ENCODE assay signal across 13 cellular contexts in the genomic region with DNA sequence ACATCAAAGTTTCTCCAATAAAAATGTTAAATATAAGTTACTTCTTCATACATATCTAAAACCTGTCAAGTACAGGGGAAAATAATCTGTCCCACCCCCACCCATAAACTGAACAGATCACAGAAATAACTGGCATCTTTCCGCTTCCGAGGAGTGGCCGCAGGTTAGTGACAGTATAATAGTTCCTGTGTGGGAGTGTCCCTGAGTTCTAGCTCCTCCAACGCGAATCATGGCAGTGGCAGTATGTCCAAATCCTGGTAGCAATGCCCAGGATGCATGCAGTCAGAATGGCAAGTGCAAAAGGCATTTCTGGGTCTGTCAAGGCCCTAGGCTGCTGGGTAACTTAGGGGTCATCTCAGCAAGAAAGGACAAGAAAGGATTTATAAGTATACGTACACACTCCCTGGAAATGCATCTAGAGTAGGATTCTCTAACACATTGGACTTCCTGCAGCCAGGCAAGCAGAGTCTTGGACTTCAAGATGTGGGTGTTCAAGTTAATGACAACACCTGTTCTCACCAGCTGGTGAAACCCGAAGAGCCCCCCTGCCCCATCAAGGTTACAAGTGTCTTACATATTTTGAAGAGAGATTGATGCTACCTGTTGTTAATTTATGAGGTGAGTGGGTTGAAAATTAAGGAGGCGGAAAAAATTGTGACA.
DNase-seq lines count a peak whose midpoint lies in the region; ATAC-seq, FAIRE-seq and TF ChIP-seq lines count a peak whose summit lies in the region.
"Had no signal": no experiment of that assay in that cellular context is flagged by ENCODE, and none has a peak within 500 bp of the region (broad histone marks: within the 10 kb centered on the region; RNA-seq: fewer than 3 reads in every experiment).

No MANE protein-coding gene starts in this region.

- no peaks in the 10 kb centered on the region for H3K9me3 ChIP-seq in skeletal muscle tissue (ENCODE audit: control insufficient read depth in 3 of 3, low read length in 3 of 3)

- H3K4me1 ChIP-seq in GM23338 (ENCODE audit: insufficient read depth) (peaks cover 19% of the 10 kb centered on the region), skeletal muscle tissue (ENCODE audit: control insufficient read depth in 3 of 3, insufficient read depth in 3 of 3, low read length in 3 of 3) (peaks cover 0 to 11% (median 6%) of the 10 kb centered on the region in 3 donors)

- H3K36me3 Mint-ChIP-seq in GM23338 (ENCODE audit: low read depth): no peaks in the 10 kb centered on the region
- H3K36me3 Mint-ChIP-seq: activated naive CD8-positive, alpha-beta T cell treated with anti-CD3 and anti-CD28 coated beads for 36 hours; CD4-positive, alpha-beta memory T cell had no signal

- H3K4me3 Mint-ChIP-seq in GM23338: no peak overlapping the region
- H3K4me3 Mint-ChIP-seq: activated naive CD8-positive, alpha-beta T cell treated with anti-CD3 and anti-CD28 coated beads for 36 hours; CD4-positive, alpha-beta memory T cell had no signal

- H3K9ac ChIP-seq in skeletal muscle tissue (ENCODE audit: low read depth in 1 of 3, low read length in 3 of 3): no peak overlapping the region

- no peaks in the 10 kb centered on the region for H3K27me3 ChIP-seq in GM23338 (ENCODE audit: insufficient read depth)
- H3K27me3 ChIP-seq in skeletal muscle tissue (ENCODE audit: control insufficient read depth in 3 of 3, insufficient read depth in 3 of 3, low read length in 3 of 3): no peaks in the 10 kb centered on the region

- no peak for ATAC-seq in GM23338
- no peak for ATAC-seq in GM19455 (IDR thresholded peaks at IDR 0.05; ENCODE audit: unreplicated experiment)
- no peak for ATAC-seq in GM19328 (IDR thresholded peaks at IDR 0.05; ENCODE audit: unreplicated experiment)
- no peak for ATAC-seq in HG02571 (IDR thresholded peaks at IDR 0.05; ENCODE audit: unreplicated experiment)

- no peaks in the 10 kb centered on the region for H3F3A ChIP-seq in GM23338 (replicated peaks; ENCODE audit: low read depth)

- H4K20me1 ChIP-seq in GM23338 (replicated peaks; ENCODE audit: insufficient read depth): no peaks in the 10 kb centered on the region

- H3K36me3 ChIP-seq in GM23338 (ENCODE audit: insufficient read depth) (no peaks in the 10 kb centered on the region), skeletal muscle tissue (ENCODE audit: control insufficient read depth in 3 of 3, insufficient read depth in 3 of 3, low read length in 3 of 3) (no peaks in the 10 kb centered on the region)

- no peaks in the 10 kb centered on the region; the same call in 2 of the 3 replicates for H3K9me3 Mint-ChIP-seq in GM23338
- H3K9me3 Mint-ChIP-seq: activated naive CD8-positive, alpha-beta T cell treated with anti-CD3 and anti-CD28 coated beads for 36 hours had no signal

- H3K4me1 Mint-ChIP-seq in GM23338: peaks cover 37% of the 10 kb centered on the region
- H3K4me1 Mint-ChIP-seq: activated naive CD8-positive, alpha-beta T cell treated with anti-CD3 and anti-CD28 coated beads for 36 hours; CD4-positive, alpha-beta memory T cell had no signal

- no peak for FAIRE-seq in RCC 7860 (lab: Jason Lieb, UNC)

- H3K9me2 ChIP-seq in GM23338 (ENCODE audit: insufficient read depth): no peaks in the 10 kb centered on the region

- DNase-seq in GM23338 (ENCODE audit: low spot score): no peak
- peak; percentile 35 for DNase-seq in RCC 7860 (ENCODE audit: low spot score)
- peak; percentile 17 for DNase-seq in fibroblast of the aortic adventitia (ENCODE audit: low read depth)
- no peak for DNase-seq in NOMO-1 treated with DMSO at 0.1 percent for 48 hours (lab: John Stamatoyannopoulos, UW; ENCODE audit: unreplicated experiment)
- DNase-seq: activated naive CD8-positive, alpha-beta T cell treated with anti-CD3 and anti-CD28 coated beads for 36 hours; CD4-positive, alpha-beta memory T cell; effector CD8-positive, alpha-beta T cell; midbrain; NCI-H1436 treated with DMSO at 0.1 percent for 48 hours had no signal

- H3K27ac ChIP-seq in GM23338 (ENCODE audit: low read depth) (no peak overlapping the region), skeletal muscle tissue (ENCODE audit: low read depth, low read length) (peak overlapping the region; percentile 59)

- H3K79me2 ChIP-seq in GM23338 (replicated peaks; ENCODE audit: insufficient read depth): no peaks in the 10 kb centered on the region

- H3K27ac Mint-ChIP-seq in GM23338: no peak overlapping the region
- H3K27ac Mint-ChIP-seq: activated naive CD8-positive, alpha-beta T cell treated with anti-CD3 and anti-CD28 coated beads for 36 hours; CD4-positive, alpha-beta memory T cell had no signal

- H3K4me3 ChIP-seq in GM23338 (no peak overlapping the region), fibroblast of the aortic adventitia (ENCODE audit: low read depth, low read length) (peak overlapping the region; percentile 13), skeletal muscle tissue (ENCODE audit: low read length in 3 of 3) (no peak overlapping the region)

- H3K27me3 Mint-ChIP-seq in GM23338 (ENCODE audit: insufficient read depth, low read depth, poor library complexity): no peaks in the 10 kb centered on the region
- H3K27me3 Mint-ChIP-seq: CD4-positive, alpha-beta memory T cell had no signal

- 0 out of 2 replicates have a peak overlapping the region, but pooled peaks have one; percentile 3 for H3K4me2 ChIP-seq in GM23338

- no peak overlapping the region for H2AFZ ChIP-seq in GM23338

- TF ChIP-seq CTCF in GM23338 (conservative IDR thresholded peaks at IDR 0.05; ENCODE audit: low read depth in 2 of 2) (no peak), fibroblast of the aortic adventitia (IDR thresholded peaks at IDR 0.05; ENCODE audit: insufficient read depth, low read length) (no peak)

TF ChIP-seq in GM23338, 12 proteins besides CTCF, POLR2A, EP300 and RAD21 (continues in another document):
- no peak for TF ChIP-seq EZH2phosphoT487 (IDR thresholded peaks at IDR 0.05; ENCODE audit: unreplicated experiment)
- TF ChIP-seq, protein P1, sequence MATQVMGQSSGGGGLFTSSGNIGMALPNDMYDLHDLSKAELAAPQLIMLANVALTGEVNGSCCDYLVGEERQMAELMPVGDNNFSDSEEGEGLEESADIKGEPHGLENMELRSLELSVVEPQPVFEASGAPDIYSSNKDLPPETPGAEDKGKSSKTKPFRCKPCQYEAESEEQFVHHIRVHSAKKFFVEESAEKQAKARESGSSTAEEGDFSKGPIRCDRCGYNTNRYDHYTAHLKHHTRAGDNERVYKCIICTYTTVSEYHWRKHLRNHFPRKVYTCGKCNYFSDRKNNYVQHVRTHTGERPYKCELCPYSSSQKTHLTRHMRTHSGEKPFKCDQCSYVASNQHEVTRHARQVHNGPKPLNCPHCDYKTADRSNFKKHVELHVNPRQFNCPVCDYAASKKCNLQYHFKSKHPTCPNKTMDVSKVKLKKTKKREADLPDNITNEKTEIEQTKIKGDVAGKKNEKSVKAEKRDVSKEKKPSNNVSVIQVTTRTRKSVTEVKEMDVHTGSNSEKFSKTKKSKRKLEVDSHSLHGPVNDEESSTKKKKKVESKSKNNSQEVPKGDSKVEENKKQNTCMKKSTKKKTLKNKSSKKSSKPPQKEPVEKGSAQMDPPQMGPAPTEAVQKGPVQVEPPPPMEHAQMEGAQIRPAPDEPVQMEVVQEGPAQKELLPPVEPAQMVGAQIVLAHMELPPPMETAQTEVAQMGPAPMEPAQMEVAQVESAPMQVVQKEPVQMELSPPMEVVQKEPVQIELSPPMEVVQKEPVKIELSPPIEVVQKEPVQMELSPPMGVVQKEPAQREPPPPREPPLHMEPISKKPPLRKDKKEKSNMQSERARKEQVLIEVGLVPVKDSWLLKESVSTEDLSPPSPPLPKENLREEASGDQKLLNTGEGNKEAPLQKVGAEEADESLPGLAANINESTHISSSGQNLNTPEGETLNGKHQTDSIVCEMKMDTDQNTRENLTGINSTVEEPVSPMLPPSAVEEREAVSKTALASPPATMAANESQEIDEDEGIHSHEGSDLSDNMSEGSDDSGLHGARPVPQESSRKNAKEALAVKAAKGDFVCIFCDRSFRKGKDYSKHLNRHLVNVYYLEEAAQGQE (IDR thresholded peaks at IDR 0.05; ENCODE audit: unreplicated experiment): no peak
- TF ChIP-seq ZNF331 (CRISPR knock-in tag; IDR thresholded peaks at IDR 0.05; ENCODE audit: low read depth): no peak

Comparison
In these comparisons a context has a peak if more than half of its experiments do, and no peak if none do; other contexts are left out.
1. DNase-seq: peak in RCC 7860 (single experiment) and fibroblast of the aortic adventitia (single experiment); none in GM23338 (single experiment) and NOMO-1 treated with DMSO at 0.1 percent for 48 hours (single experiment).